8 cellular contexts compared by ENCODE assay signal in genomic region chr3:187740446-187741399, GRCh38. TPM values are rescaled to one million over a fixed set of nuclear protein-coding genes. Genes with fewer than 3 reads are reported as not detected.
DNase-seq lines count a peak whose midpoint lies in the region; ATAC-seq and TF ChIP-seq lines count a peak whose summit lies in the region.

No MANE protein-coding gene starts in this region.

- CTCF ChIA-PET in CD4-positive, alpha-beta T cell (lab: Charles Lee) = interaction anchor here (0.6 to 4.4 kb wide), 75 partner anchors 9 to 1615 kb away, joined by 3 to 80 read pairs (median 3); partner anchors contain the start of gene LPP

- intact Hi-C loops in CD4-positive, alpha-beta T cell (cut with DNase I, micrococcal nuclease) = loop anchor here (1.0 to 10.0 kb wide), 10 partner anchors 537 to 1587 kb away; no protein-coding TSS in a partner anchor
- intact Hi-C loops in Right ventricle myocardium superior (cut with DNase I) = loop anchor here (2.0 to 10.0 kb wide), 8 partner anchors 244 to 1407 kb away; no protein-coding TSS in a partner anchor

- peak overlapping the region; percentile 45 for H2AFZ ChIP-seq in osteoblast (ENCODE audit: low read length)

- no peaks in the 10 kb centered on the region for H3K9me3 Mint-ChIP-seq in CD4-positive, alpha-beta T cell
- H3K9me3 Mint-ChIP-seq in activated naive CD8-positive, alpha-beta T cell treated with anti-CD3 and anti-CD28 coated beads, Interleukin-2, amount 50 U/mL, for 24 hours = no peaks in the 10 kb centered on the region

- H3K27me3 ChIP-seq in CD4-positive, alpha-beta T cell (ENCODE audit: control insufficient read depth, insufficient read depth, low read length) = no peaks in the 10 kb centered on the region
- peaks cover 44% of the 10 kb centered on the region for H3K27me3 ChIP-seq in HUES64 (ENCODE audit: insufficient read depth, low read length)
- no peaks in the 10 kb centered on the region for H3K27me3 ChIP-seq in osteoblast (ENCODE audit: insufficient read depth, low read length)

- H3K27me3 Mint-ChIP-seq in CD4-positive, alpha-beta T cell = no peaks in the 10 kb centered on the region
- no peaks in the 10 kb centered on the region for H3K27me3 Mint-ChIP-seq in activated naive CD8-positive, alpha-beta T cell treated with anti-CD3 and anti-CD28 coated beads, Interleukin-2, amount 50 U/mL, for 24 hours

- H3K9ac ChIP-seq in HUES64 (ENCODE audit: low read depth, low read length) = peak overlapping the region; percentile 72; the same call in 1 of the 2 replicates
- peak overlapping the region; percentile 97 for H3K9ac ChIP-seq in SK-N-MC (ENCODE audit: insufficient read length)

- no peak for ATAC-seq in CD4-positive, alpha-beta T cell (ENCODE audit: poor library complexity)
- ATAC-seq in activated naive CD8-positive, alpha-beta T cell treated with anti-CD3 and anti-CD28 coated beads, Interleukin-2, amount 50 U/mL, for 24 hours = no peak
- ATAC-seq in Right ventricle myocardium superior (ENCODE audit: poor library complexity) = peak; percentile 14
- ATAC-seq in GM18520 (IDR thresholded peaks at IDR 0.05; ENCODE audit: unreplicated experiment) = no peak

- H3K27ac Mint-ChIP-seq in CD4-positive, alpha-beta T cell = peak overlapping the region; percentile 99
- peak overlapping the region; percentile 100 for H3K27ac Mint-ChIP-seq in activated naive CD8-positive, alpha-beta T cell treated with anti-CD3 and anti-CD28 coated beads, Interleukin-2, amount 50 U/mL, for 24 hours

- DNase-seq in CD4-positive, alpha-beta T cell = peak; percentile 41 to 74 (median 62)
- DNase-seq in SK-N-MC (ENCODE audit: low read depth, low spot score) (no peak), Right ventricle myocardium superior (peak; percentile 82), osteoblast (ENCODE audit: insufficient read length, low spot score, missing footprints) (peak; percentile 89), ureter (ENCODE audit: low spot score) (peak; percentile 78)
- peak; percentile 82 for DNase-seq in activated naive CD8-positive, alpha-beta T cell treated with anti-CD3 and anti-CD28 coated beads, Interleukin-2, amount 50 U/mL, for 24 hours

- WGBS in HUES64 = 7% methylated on average over 30 of the region's 38 CpGs

- H3K9me3 ChIP-seq in CD4-positive, alpha-beta T cell (ENCODE audit: control insufficient read depth, low read length) = no peaks in the 10 kb centered on the region
- H3K9me3 ChIP-seq in HUES64 (ENCODE audit: insufficient read depth, low read depth, low read length) = no peaks in the 10 kb centered on the region
- no peaks in the 10 kb centered on the region for H3K9me3 ChIP-seq in SK-N-MC (ENCODE audit: low read depth, low read length)
- H3K9me3 ChIP-seq in osteoblast (ENCODE audit: low read depth, low read length) = no peaks in the 10 kb centered on the region

- no peaks in the 10 kb centered on the region for H3K36me3 ChIP-seq in HUES64 (ENCODE audit: insufficient read depth, low read length)
- peaks cover 37% of the 10 kb centered on the region for H3K36me3 ChIP-seq in SK-N-MC (ENCODE audit: insufficient read depth, low read length)
- no peaks in the 10 kb centered on the region for H3K36me3 ChIP-seq in osteoblast (ENCODE audit: insufficient read depth, low read length)

- H3K4me1 ChIP-seq in HUES64 (ENCODE audit: insufficient read depth, low read length) (peaks cover 25% of the 10 kb centered on the region), osteoblast (ENCODE audit: insufficient read depth, low read length) (peaks cover 46% of the 10 kb centered on the region)

- H3K4me1 Mint-ChIP-seq in CD4-positive, alpha-beta T cell (ENCODE audit: low read depth) = peaks cover 62% of the 10 kb centered on the region
- H3K4me1 Mint-ChIP-seq in activated naive CD8-positive, alpha-beta T cell treated with anti-CD3 and anti-CD28 coated beads, Interleukin-2, amount 50 U/mL, for 24 hours = peaks cover 70% of the 10 kb centered on the region

- H3K4me3 ChIP-seq in HUES64 (ENCODE audit: low read length) (peak overlapping the region; percentile 61), SK-N-MC (peak overlapping the region; percentile 87), osteoblast (ENCODE audit: insufficient read depth, low read length) (peak overlapping the region; percentile 93)

- H4K20me1 ChIP-seq in osteoblast (ENCODE audit: insufficient read depth, low read length) = peaks cover 23% of the 10 kb centered on the region

- H3K79me2 ChIP-seq in osteoblast (ENCODE audit: insufficient read depth, low read length) = peaks cover 81% of the 10 kb centered on the region

- peaks cover 52% of the 10 kb centered on the region for H3K36me3 Mint-ChIP-seq in CD4-positive, alpha-beta T cell (ENCODE audit: low read depth)
- H3K36me3 Mint-ChIP-seq in activated naive CD8-positive, alpha-beta T cell treated with anti-CD3 and anti-CD28 coated beads, Interleukin-2, amount 50 U/mL, for 24 hours (ENCODE audit: low read depth) = peaks cover 8% of the 10 kb centered on the region

- POLR2A ChIA-PET in CD4-positive, alpha-beta T cell (lab: Charles Lee) = interaction anchor here (0.6 to 4.2 kb wide), 24 partner anchors 10 to 1584 kb away, joined by 3 to 54 read pairs (median 4); partner anchors contain the start of genes EIF4A2 and LPP

- H3K4me3 Mint-ChIP-seq in CD4-positive, alpha-beta T cell = peak overlapping the region; percentile 100
- peak overlapping the region; percentile 95 for H3K4me3 Mint-ChIP-seq in activated naive CD8-positive, alpha-beta T cell treated with anti-CD3 and anti-CD28 coated beads, Interleukin-2, amount 50 U/mL, for 24 hours

- peak overlapping the region; percentile 100 for H3K4me2 ChIP-seq in osteoblast (ENCODE audit: insufficient read depth, low read length)

- TF ChIP-seq CTCF in CD4-positive, alpha-beta T cell (IDR thresholded peaks at IDR 0.05) = peak; percentile 99
- TF ChIP-seq CTCF in osteoblast (IDR thresholded peaks at IDR 0.05; ENCODE audit: extremely low read depth, low read depth, low read length) = peak; percentile 85

- H3K27ac ChIP-seq in CD4-positive, alpha-beta T cell (ENCODE audit: low read depth, low read length) = peak overlapping the region; percentile 55
- H3K27ac ChIP-seq in HUES64 (ENCODE audit: low read depth, low read length) = no peak overlapping the region; the same call in 1 of the 2 replicates
- H3K27ac ChIP-seq in SK-N-MC = peak overlapping the region; percentile 98
- peak overlapping the region; percentile 100 for H3K27ac ChIP-seq in osteoblast (ENCODE audit: low read depth, low read length)

RNA-seq across cellular contexts. Expression of gene BCL6, which starts 4.5 kb away (rescaled TPM):
- 10 to 100 TPM; 76.6 to 79.6 TPM for total RNA-seq in CD4-positive, alpha-beta T cell
- polyA plus RNA-seq in HUES64 (2013, experiment 1 of 2) = 2.3 TPM
- 3.0 TPM for polyA plus RNA-seq in HUES64 (2013, experiment 2 of 2)
- 82.1 TPM for total RNA-seq in Right ventricle myocardium superior
- total RNA-seq in osteoblast = 35.4 and 40.2 TPM in 2 replicates
- total RNA-seq in ureter = 90.7 TPM

RNA-seq across cellular contexts. Expression of gene RTP2, which starts 38.4 kb away (rescaled TPM):
- total RNA-seq in CD4-positive, alpha-beta T cell = not detected
- polyA plus RNA-seq in HUES64 (2013, experiment 1 of 2) = not detected
- polyA plus RNA-seq in HUES64 (2013, experiment 2 of 2) = not detected
- total RNA-seq in Right ventricle myocardium superior = not detected
- not detected in 2 replicates for total RNA-seq in osteoblast
- not detected for total RNA-seq in ureter
